ENCODE assay signal across 10 cellular contexts in the genomic region with DNA sequence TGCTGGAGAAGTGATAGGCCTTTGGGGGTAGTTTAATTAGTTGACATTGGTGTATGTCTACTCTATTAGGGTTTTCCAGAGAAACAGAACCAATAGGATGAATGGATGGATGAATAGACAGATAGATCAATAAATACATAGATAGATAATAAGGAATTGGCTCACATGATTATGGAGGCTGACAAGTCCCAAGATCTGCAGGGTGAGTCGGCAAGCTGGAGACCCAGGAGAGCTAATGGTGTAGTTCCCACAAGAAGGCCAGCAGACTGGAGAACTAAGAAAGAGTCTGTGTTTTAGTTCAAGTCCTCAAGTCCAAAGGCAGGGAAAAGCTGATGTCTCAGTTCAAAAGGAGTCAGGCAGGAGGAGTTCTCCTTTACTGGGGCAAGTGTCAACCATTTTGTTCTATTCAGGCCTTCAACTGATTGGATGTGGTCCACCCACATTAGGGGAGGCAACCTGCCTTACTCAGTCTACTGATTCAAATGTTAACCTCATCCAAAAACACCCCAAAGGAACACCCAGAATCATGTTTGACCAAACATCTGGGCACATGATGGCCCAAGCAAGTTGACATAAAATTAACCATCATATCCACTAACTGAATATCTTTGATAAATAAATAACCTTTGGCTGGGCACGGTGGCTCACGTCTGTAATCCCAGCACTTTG. TPM values are rescaled to one million over a fixed set of nuclear protein-coding genes. Genes with fewer than 3 reads are reported as not detected.
A peak's percentile ranks its signal among the peaks of the same experiment; 100 is the strongest.
DNase-seq lines count a peak whose midpoint lies in the region; ATAC-seq and TF ChIP-seq lines count a peak whose summit lies in the region.
"Had no signal": no experiment of that assay in that cellular context is flagged by ENCODE, and none has a peak within 500 bp of the region (broad histone marks: within the 10 kb centered on the region; RNA-seq: fewer than 3 reads in every experiment).

No MANE protein-coding gene starts in this region.

- no peaks in the 10 kb centered on the region for H3K9me3 Mint-ChIP-seq in activated naive CD8-positive, alpha-beta T cell (ENCODE audit: low read depth)

- intact Hi-C loops in A673 (cut with micrococcal nuclease; ENCODE audit: unreplicated experiment), result no loop called here

- no peaks in the 10 kb centered on the region for H4K20me1 ChIP-seq in neural cell (ENCODE audit: insufficient read depth)

- POLR2A ChIA-PET in A673 (lab: Charles Lee; ENCODE audit: low non-redundant PET), result no interaction called here

- TF ChIP-seq CTCF in 22Rv1 (IDR thresholded peaks at IDR 0.05) (no peak), neural cell (IDR thresholded peaks at IDR 0.05; ENCODE audit: poor library complexity, severe bottlenecking) (no peak), GM10266 (IDR thresholded peaks at IDR 0.05; ENCODE audit: control insufficient read depth, insufficient read depth, low read depth, missing control alignments) (no peak), A673 (conservative IDR thresholded peaks at IDR 0.05; ENCODE audit: low read depth, low read length) (no peak)

- H3K9me3 ChIP-seq in neural cell (ENCODE audit: low read length) (no peaks in the 10 kb centered on the region), A673 (ENCODE audit: low read depth, low read length, poor library complexity, severe bottlenecking) (no peaks in the 10 kb centered on the region)

- H3F3A ChIP-seq in neural cell (ENCODE audit: insufficient read depth, low read length, poor library complexity, severe bottlenecking), result peaks cover 8% of the 10 kb centered on the region

- CTCF ChIA-PET in A673 (lab: Charles Lee), result no interaction called here

- no peak for ATAC-seq in GM19324 (IDR thresholded peaks at IDR 0.05; ENCODE audit: low FRiP score, unreplicated experiment)

- peaks cover 4% of the 10 kb centered on the region for H3K79me2 ChIP-seq in neural cell (replicated peaks; ENCODE audit: insufficient read depth, low read length)

- no peak overlapping the region for H3K4me3 Mint-ChIP-seq in activated naive CD8-positive, alpha-beta T cell

- DNase-seq in CD1c-positive myeloid dendritic cell (ENCODE audit: extremely low spot score) (peak; percentile 10), GM10266 (ENCODE audit: extremely low spot score) (no peak), A673 (ENCODE audit: low spot score) (no peak), GF-D8 (lab: John Stamatoyannopoulos, UW) (no peak)
- DNase-seq: RPMI8226 had no signal

- no peak overlapping the region for H3K4me3 ChIP-seq in neural cell (ENCODE audit: low read length)
- no peak overlapping the region for H3K4me3 ChIP-seq in A673 (ENCODE audit: low read depth, low read length, poor library complexity, severe bottlenecking)
- H3K4me3 ChIP-seq: smooth muscle cell had no signal

- no peak for TF ChIP-seq RAD21 in neural cell (conservative IDR thresholded peaks at IDR 0.05)

- no peaks in the 10 kb centered on the region for H3K27me3 ChIP-seq in neural cell (ENCODE audit: insufficient read depth, low read depth, low read length)
- H3K27me3 ChIP-seq in A673 (replicated peaks; ENCODE audit: insufficient read depth, low read depth, low read length, poor library complexity), result no peaks in the 10 kb centered on the region

- no peak for TF ChIP-seq EP300 in neural cell (conservative IDR thresholded peaks at IDR 0.05; ENCODE audit: poor library complexity, severe bottlenecking)

- no peaks in the 10 kb centered on the region for H3K9me2 ChIP-seq in neural cell (ENCODE audit: insufficient read depth, low read length)

- no peak overlapping the region for H3K4me2 ChIP-seq in neural cell (ENCODE audit: low read length)
- H3K4me2 ChIP-seq: smooth muscle cell had no signal

- H3K36me3 ChIP-seq in neural cell (ENCODE audit: insufficient read depth, low read length), result no peaks in the 10 kb centered on the region
- H3K36me3 ChIP-seq in A673 (ENCODE audit: insufficient read depth, low read length, poor library complexity, severe bottlenecking), result no peaks in the 10 kb centered on the region

- no peaks in the 10 kb centered on the region for H3K36me3 Mint-ChIP-seq in activated naive CD8-positive, alpha-beta T cell

- BruUV-seq in A673 (replicated peaks; lab: Mats Ljungman, UMichigan), result no TSS peak

- peak overlapping the region; percentile 79 for H3K9ac ChIP-seq in neural cell (ENCODE audit: low read length)

- peak overlapping the region; percentile 81 for H3K27ac Mint-ChIP-seq in activated naive CD8-positive, alpha-beta T cell

- H2AFZ ChIP-seq in neural cell (ENCODE audit: low read depth, low read length), result no peak overlapping the region

- H3K27me3 Mint-ChIP-seq in activated naive CD8-positive, alpha-beta T cell, result no peaks in the 10 kb centered on the region

- H3K27ac ChIP-seq in 22Rv1 (peak overlapping the region; percentile 89), neural cell (ENCODE audit: low read length) (peak overlapping the region; percentile 98), A673 (ENCODE audit: low read depth, low read length, poor library complexity, severe bottlenecking) (no peak overlapping the region)

- peaks cover 21% of the 10 kb centered on the region for H3K4me1 ChIP-seq in A673 (ENCODE audit: insufficient read depth, low read length, poor library complexity, severe bottlenecking)

- peaks cover 49% of the 10 kb centered on the region for H3K4me1 Mint-ChIP-seq in activated naive CD8-positive, alpha-beta T cell (ENCODE audit: low read depth)

TF ChIP-seq in neural cell, 6 proteins besides CTCF, POLR2A, EP300 and RAD21:
- TF ChIP-seq MXI1 (conservative IDR thresholded peaks at IDR 0.05; ENCODE audit: poor library complexity, severe bottlenecking), result no peak
- TF ChIP-seq EZH2 (IDR thresholded peaks at IDR 0.05; ENCODE audit: borderline replicate concordance, insufficient read depth, low read length, poor library complexity, severe bottlenecking), result no peak
- TF ChIP-seq SMC3 (conservative IDR thresholded peaks at IDR 0.05; ENCODE audit: poor library complexity), result no peak
- TF ChIP-seq POLR2AphosphoS5 (IDR thresholded peaks at IDR 0.05), result no peak
- TF ChIP-seq, protein P1, sequence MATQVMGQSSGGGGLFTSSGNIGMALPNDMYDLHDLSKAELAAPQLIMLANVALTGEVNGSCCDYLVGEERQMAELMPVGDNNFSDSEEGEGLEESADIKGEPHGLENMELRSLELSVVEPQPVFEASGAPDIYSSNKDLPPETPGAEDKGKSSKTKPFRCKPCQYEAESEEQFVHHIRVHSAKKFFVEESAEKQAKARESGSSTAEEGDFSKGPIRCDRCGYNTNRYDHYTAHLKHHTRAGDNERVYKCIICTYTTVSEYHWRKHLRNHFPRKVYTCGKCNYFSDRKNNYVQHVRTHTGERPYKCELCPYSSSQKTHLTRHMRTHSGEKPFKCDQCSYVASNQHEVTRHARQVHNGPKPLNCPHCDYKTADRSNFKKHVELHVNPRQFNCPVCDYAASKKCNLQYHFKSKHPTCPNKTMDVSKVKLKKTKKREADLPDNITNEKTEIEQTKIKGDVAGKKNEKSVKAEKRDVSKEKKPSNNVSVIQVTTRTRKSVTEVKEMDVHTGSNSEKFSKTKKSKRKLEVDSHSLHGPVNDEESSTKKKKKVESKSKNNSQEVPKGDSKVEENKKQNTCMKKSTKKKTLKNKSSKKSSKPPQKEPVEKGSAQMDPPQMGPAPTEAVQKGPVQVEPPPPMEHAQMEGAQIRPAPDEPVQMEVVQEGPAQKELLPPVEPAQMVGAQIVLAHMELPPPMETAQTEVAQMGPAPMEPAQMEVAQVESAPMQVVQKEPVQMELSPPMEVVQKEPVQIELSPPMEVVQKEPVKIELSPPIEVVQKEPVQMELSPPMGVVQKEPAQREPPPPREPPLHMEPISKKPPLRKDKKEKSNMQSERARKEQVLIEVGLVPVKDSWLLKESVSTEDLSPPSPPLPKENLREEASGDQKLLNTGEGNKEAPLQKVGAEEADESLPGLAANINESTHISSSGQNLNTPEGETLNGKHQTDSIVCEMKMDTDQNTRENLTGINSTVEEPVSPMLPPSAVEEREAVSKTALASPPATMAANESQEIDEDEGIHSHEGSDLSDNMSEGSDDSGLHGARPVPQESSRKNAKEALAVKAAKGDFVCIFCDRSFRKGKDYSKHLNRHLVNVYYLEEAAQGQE (IDR thresholded peaks at IDR 0.05; ENCODE audit: borderline replicate concordance), result no peak
- no peak for TF ChIP-seq TAF1 (IDR thresholded peaks at IDR 0.05; ENCODE audit: low read depth)

RNA-seq across cellular contexts. Expression of a gene that starts 4.5 kb away (rescaled TPM):
- polyA plus RNA-seq in neural cell, result 16.1 and 18.6 TPM in 2 replicates
- 51.1 and 52.6 TPM in 2 replicates for polyA minus RNA-seq in neural cell
- total RNA-seq in A673 (2021), result 26.7 and 27.7 TPM in 2 replicates

RNA-seq across cellular contexts. Expression of a gene that starts 58.9 kb away (rescaled TPM):
- polyA plus RNA-seq in neural cell, result 2,069 and 2,124 TPM in 2 replicates
- 654 and 729 TPM in 2 replicates for polyA minus RNA-seq in neural cell
- 638 and 640 TPM in 2 replicates for total RNA-seq in A673 (2021)
